16 cellular contexts compared by ENCODE assay signal in the genomic region with DNA sequence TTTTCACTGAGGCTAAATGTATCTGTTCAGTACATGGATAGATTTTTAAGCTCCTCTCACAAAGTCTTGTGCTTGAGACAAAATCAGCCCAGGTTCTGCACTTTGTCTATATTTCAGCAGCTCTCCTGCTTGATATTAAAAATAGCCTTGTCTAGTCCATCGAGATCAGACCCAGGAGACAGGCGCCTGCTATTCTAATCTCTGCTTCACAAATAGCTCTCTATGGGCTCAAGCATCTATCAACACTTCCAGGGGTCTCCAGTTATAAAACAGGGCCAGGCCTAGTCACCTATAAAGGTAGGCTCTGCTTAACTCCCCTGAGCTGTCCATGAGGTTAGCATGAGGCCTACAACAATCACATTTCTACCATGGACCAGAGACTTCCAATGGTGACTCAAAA.
DNase-seq lines count a peak whose midpoint lies in the region; ATAC-seq and TF ChIP-seq lines count a peak whose summit lies in the region.
"Had no signal": no experiment of that assay in that cellular context is flagged by ENCODE, and none has a peak within 500 bp of the region (broad histone marks: within the 10 kb centered on the region; RNA-seq: fewer than 3 reads in every experiment).

No MANE protein-coding gene starts in this region.

- H3K4me1 ChIP-seq in Caco-2 (peaks cover 29% of the 10 kb centered on the region), right cardiac atrium (ENCODE audit: control insufficient read depth, insufficient read depth, low read length) (peaks cover 15% of the 10 kb centered on the region), psoas muscle (no peaks in the 10 kb centered on the region), tibial nerve (peaks cover 0 to 27% (median 14%) of the 10 kb centered on the region in 4 donors)

- intact Hi-C loops in Caco-2 (cut with micrococcal nuclease; ENCODE audit: unreplicated experiment) (no loop called here), right cardiac atrium (cut with DNase I) (no loop called here), psoas muscle (cut with DNase I) (no loop called here), sciatic nerve (cut with DNase I) (no loop called here)

- no peak overlapping the region for H3K4me3 ChIP-seq in Caco-2 (ENCODE audit: low read depth, low read length)
- no peak overlapping the region for H3K4me3 ChIP-seq in right cardiac atrium (ENCODE audit: low read length)
- H3K4me3 ChIP-seq in psoas muscle = no peak overlapping the region
- no peak overlapping the region for H3K4me3 ChIP-seq in tibial nerve
- H3K4me3 ChIP-seq: Peyer's patch had no signal

- H3K9me3 ChIP-seq in Caco-2 (no peaks in the 10 kb centered on the region), right cardiac atrium (ENCODE audit: control insufficient read depth, low read length) (no peaks in the 10 kb centered on the region), psoas muscle (no peaks in the 10 kb centered on the region), tibial nerve (no peaks in the 10 kb centered on the region)
- H3K9me3 ChIP-seq: Peyer's patch, SK-N-SH had no signal

- no peak for TF ChIP-seq POLR2A in tibial nerve (IDR thresholded peaks at IDR 0.05)

- H3K36me3 Mint-ChIP-seq in Caco-2 (ENCODE audit: insufficient read depth, unreplicated experiment) = no peaks in the 10 kb centered on the region
- H3K36me3 Mint-ChIP-seq in progenitor cell of endocrine pancreas (ENCODE audit: insufficient read depth) = no peaks in the 10 kb centered on the region

- DNase-seq in Caco-2 (no peak), right cardiac atrium (no peak), psoas muscle (no peak), tibial nerve (ENCODE audit: low spot score in 2 of 2) (no peak), progenitor cell of endocrine pancreas (ENCODE audit: low spot score, unreplicated experiment) (no peak), sciatic nerve (ENCODE audit: low spot score) (no peak)
- DNase-seq: activated CD4-positive, alpha-beta T cell treated with anti-CD3 and anti-CD28 coated beads for 48 hours; activated T-cell treated with anti-CD3 and anti-CD28 coated beads for 4 hours; brain microvascular endothelial cell; effector CD8-positive, alpha-beta T cell; SK-N-SH; stimulated activated CD4-positive, alpha-beta T cell treated with anti-CD3 and anti-CD28 coated beads, Interleukin-15, amount 100 ng/mL, for 24 hours had no signal

- H3K27me3 Mint-ChIP-seq in Caco-2 (ENCODE audit: insufficient read depth, unreplicated experiment) (no peaks in the 10 kb centered on the region), progenitor cell of endocrine pancreas (no peaks in the 10 kb centered on the region)
- H3K27me3 Mint-ChIP-seq: activated naive CD8-positive, alpha-beta T cell had no signal

- POLR2A ChIA-PET in Caco-2 (lab: Charles Lee) = no interaction called here

- no peaks in the 10 kb centered on the region for H3K27me3 ChIP-seq in Caco-2 (replicated peaks; ENCODE audit: control insufficient read depth, insufficient read depth, low read length)
- H3K27me3 ChIP-seq in right cardiac atrium (ENCODE audit: control insufficient read depth, insufficient read depth) = no peaks in the 10 kb centered on the region
- H3K27me3 ChIP-seq in psoas muscle (ENCODE audit: insufficient read depth in 3 of 3, low read length in 2 of 3) = no peaks in the 10 kb centered on the region
- no peaks in the 10 kb centered on the region for H3K27me3 ChIP-seq in tibial nerve
- H3K27me3 ChIP-seq: brain microvascular endothelial cell, Peyer's patch had no signal

- 40% methylated on average over 2 of the region's 2 CpGs for WGBS in right cardiac atrium
- 57 to 70% (median 61%) methylated on average over 2 of the region's 2 CpGs for WGBS in psoas muscle, 3 donors
- 53 to 74% methylated on average over 2 of the region's 2 CpGs for WGBS in tibial nerve, 2 donors

- CTCF ChIA-PET in Caco-2 (lab: Charles Lee) = no interaction called here

- no TSS peak for BruUV-seq in Caco-2 (replicated peaks; lab: Mats Ljungman, UMichigan)

- H3K9me3 Mint-ChIP-seq in Caco-2 (ENCODE audit: unreplicated experiment) (peaks cover 14% of the 10 kb centered on the region), progenitor cell of endocrine pancreas (ENCODE audit: low read depth) (no peaks in the 10 kb centered on the region)

- H3K4me3 Mint-ChIP-seq in Caco-2 (ENCODE audit: unreplicated experiment) (no peak overlapping the region), progenitor cell of endocrine pancreas (ENCODE audit: low read depth) (no peak overlapping the region)
- H3K4me3 Mint-ChIP-seq: activated naive CD8-positive, alpha-beta T cell had no signal

- peak overlapping the region; percentile 58 for H3K27ac Mint-ChIP-seq in Caco-2 (ENCODE audit: unreplicated experiment)
- no peak overlapping the region for H3K27ac Mint-ChIP-seq in progenitor cell of endocrine pancreas
- H3K27ac Mint-ChIP-seq: activated naive CD8-positive, alpha-beta T cell had no signal

- H3K27ac ChIP-seq in cingulate gyrus (ENCODE audit: low read depth, low read length) (peak overlapping the region; percentile 87), right cardiac atrium (ENCODE audit: low read length) (peak overlapping the region; percentile 49), psoas muscle (peak overlapping the region; percentile 53), tibial nerve (no peak overlapping the region)
- H3K27ac ChIP-seq: brain microvascular endothelial cell, Peyer's patch had no signal

- TF ChIP-seq EP300 in tibial nerve (IDR thresholded peaks at IDR 0.05) = no peak

- H3K4me1 Mint-ChIP-seq in Caco-2 (ENCODE audit: low read depth, unreplicated experiment) (peaks cover 31% of the 10 kb centered on the region), progenitor cell of endocrine pancreas (ENCODE audit: low read depth) (peaks cover 19% of the 10 kb centered on the region)

- no peaks in the 10 kb centered on the region for H3K36me3 ChIP-seq in Caco-2 (ENCODE audit: control insufficient read depth, insufficient read depth, low read length)
- no peaks in the 10 kb centered on the region for H3K36me3 ChIP-seq in psoas muscle (ENCODE audit: insufficient read depth in 1 of 2, low read depth in 1 of 2)
- H3K36me3 ChIP-seq in tibial nerve = no peaks in the 10 kb centered on the region
- H3K36me3 ChIP-seq: brain microvascular endothelial cell, Peyer's patch had no signal

- ATAC-seq in right cardiac atrium = peak; percentile 32 to 69
- no peak for ATAC-seq in psoas muscle
- ATAC-seq in sciatic nerve = no peak
- ATAC-seq in HG02981 (IDR thresholded peaks at IDR 0.05; ENCODE audit: unreplicated experiment) = no peak

- TF ChIP-seq CTCF in Caco-2 (IDR thresholded peaks at IDR 0.05; ENCODE audit: insufficient read depth in 1 of 2, low read depth in 1 of 2, low read length in 1 of 2, severe bottlenecking in 1 of 2, unreplicated experiment in 1 of 2) = no peak
- no peak for TF ChIP-seq CTCF in psoas muscle (IDR thresholded peaks at IDR 0.05)
- no peak for TF ChIP-seq CTCF in tibial nerve (IDR thresholded peaks at IDR 0.05)
- no peak for TF ChIP-seq CTCF in progenitor cell of endocrine pancreas (IDR thresholded peaks at IDR 0.05; ENCODE audit: unreplicated experiment)

Comparison
In these comparisons a context has a peak if more than half of its experiments do, and no peak if none do; other contexts are left out.
1. H3K27ac ChIP-seq: peak in cingulate gyrus (single experiment), right cardiac atrium (single experiment) and psoas muscle (single experiment); none in tibial nerve (0 of 4).
2. ATAC-seq: peak in right cardiac atrium (2 of 2); none in psoas muscle (0 of 4), sciatic nerve (single experiment) and HG02981 (single experiment).